11 cellular contexts compared by ENCODE assay signal in genomic region chr9:36218411-36218901, GRCh38. TPM values are rescaled to one million over a fixed set of nuclear protein-coding genes. Genes with fewer than 3 reads are reported as not detected.
DNase-seq lines count a peak whose midpoint lies in the region; ATAC-seq and TF ChIP-seq lines count a peak whose summit lies in the region.
"Had no signal": no experiment of that assay in that cellular context is flagged by ENCODE, and none has a peak within 500 bp of the region (broad histone marks: within the 10 kb centered on the region; RNA-seq: fewer than 3 reads in every experiment).

No MANE protein-coding gene starts in this region.

- no peak overlapping the region for H3K4me3 ChIP-seq in CD8-positive, alpha-beta memory T cell (ENCODE audit: low read length)
- H3K4me3 ChIP-seq: MG63, testis had no signal

- H3K27me3 ChIP-seq in CD8-positive, alpha-beta memory T cell (ENCODE audit: insufficient read depth, low read length, poor library complexity, severe bottlenecking) = no peaks in the 10 kb centered on the region
- H3K27me3 ChIP-seq: MG63, testis had no signal

- H3K4me1 Mint-ChIP-seq in CD8-positive, alpha-beta memory T cell = peaks cover 25 to 40% (median 39%) of the 10 kb centered on the region in 3 donors
- peaks cover 26% of the 10 kb centered on the region for H3K4me1 Mint-ChIP-seq in activated naive CD8-positive, alpha-beta T cell treated with anti-CD3 and anti-CD28 coated beads for 36 hours
- no peaks in the 10 kb centered on the region for H3K4me1 Mint-ChIP-seq in nephron progenitor cell

- H3K27ac ChIP-seq in CD8-positive, alpha-beta memory T cell (ENCODE audit: low read depth, low read length) = no peak overlapping the region
- H3K27ac ChIP-seq: testis had no signal

- H3K9me3 ChIP-seq in CD8-positive, alpha-beta memory T cell (ENCODE audit: low read length) = peaks cover 8% of the 10 kb centered on the region
- H3K9me3 ChIP-seq: testis had no signal

- H3K36me3 ChIP-seq in CD8-positive, alpha-beta memory T cell (ENCODE audit: insufficient read depth, low read length) = peaks cover 22% of the 10 kb centered on the region

- POLR2A ChIA-PET in CD8-positive, alpha-beta memory T cell (lab: Charles Lee) = no interaction called here

- DNase-seq in CD8-positive, alpha-beta memory T cell = no peak
- DNase-seq in KBM-7 = peak; percentile 89
- DNase-seq in activated naive CD8-positive, alpha-beta T cell treated with anti-CD3 and anti-CD28 coated beads for 36 hours = peak; percentile 16
- DNase-seq in nephron progenitor cell = no peak
- DNase-seq in stimulated activated naive CD4-positive, alpha-beta T cell treated with Interleukin-2 at 50 U/mL for 16 hours (lab: John Stamatoyannopoulos, UW) = no peak
- DNase-seq: mesendoderm, MG63, testis had no signal

- CTCF ChIA-PET in CD8-positive, alpha-beta memory T cell (lab: Charles Lee) = no interaction called here

- H3K4me1 ChIP-seq in CD8-positive, alpha-beta memory T cell (ENCODE audit: insufficient read depth, low read length) = peaks cover 17% of the 10 kb centered on the region
- H3K4me1 ChIP-seq: testis had no signal

- peaks cover 0 to 7% (median 4%) of the 10 kb centered on the region in 5 donors for H3K9me3 Mint-ChIP-seq in CD8-positive, alpha-beta memory T cell
- H3K9me3 Mint-ChIP-seq in activated naive CD8-positive, alpha-beta T cell treated with anti-CD3 and anti-CD28 coated beads for 36 hours = peaks cover 8% of the 10 kb centered on the region
- peaks cover 16% of the 10 kb centered on the region for H3K9me3 Mint-ChIP-seq in nephron progenitor cell

- no peak for TF ChIP-seq CTCF in nephron progenitor cell (IDR thresholded peaks at IDR 0.05)

- peak overlapping the region in 4 of 7 donors; percentile 13 to 35 (median 21) for H3K4me3 Mint-ChIP-seq in CD8-positive, alpha-beta memory T cell
- H3K4me3 Mint-ChIP-seq in activated naive CD8-positive, alpha-beta T cell treated with anti-CD3 and anti-CD28 coated beads for 36 hours = peak overlapping the region; percentile 35
- H3K4me3 Mint-ChIP-seq in nephron progenitor cell = no peak overlapping the region

- H3K27me3 Mint-ChIP-seq in CD8-positive, alpha-beta memory T cell = no peaks in the 10 kb centered on the region
- no peaks in the 10 kb centered on the region for H3K27me3 Mint-ChIP-seq in activated naive CD8-positive, alpha-beta T cell treated with anti-CD3 and anti-CD28 coated beads for 36 hours
- H3K27me3 Mint-ChIP-seq in nephron progenitor cell (ENCODE audit: low read depth, poor library complexity) = no peaks in the 10 kb centered on the region

- in situ Hi-C loops in KBM-7 (cut with MboI; ENCODE audit: low pct_unique_long_range_greater_than_20kb, low sequenced_read_pairs) = loop anchor here (25.0 kb wide), 1 partner anchor 94 kb away; no protein-coding TSS in a partner anchor

- peak overlapping the region in 7 of 8 donors; percentile 12 to 87 (median 60) for H3K27ac Mint-ChIP-seq in CD8-positive, alpha-beta memory T cell
- peak overlapping the region; percentile 79 for H3K27ac Mint-ChIP-seq in activated naive CD8-positive, alpha-beta T cell treated with anti-CD3 and anti-CD28 coated beads for 36 hours
- H3K27ac Mint-ChIP-seq in nephron progenitor cell = peak overlapping the region; percentile 31

- ATAC-seq in HG03520 (IDR thresholded peaks at IDR 0.05; ENCODE audit: unreplicated experiment) = no peak
- ATAC-seq in HG03097 (IDR thresholded peaks at IDR 0.05; ENCODE audit: low FRiP score, unreplicated experiment) = no peak

- H3K36me3 Mint-ChIP-seq in CD8-positive, alpha-beta memory T cell = peaks cover 16 to 88% (median 22%) of the 10 kb centered on the region in 3 donors
- H3K36me3 Mint-ChIP-seq in activated naive CD8-positive, alpha-beta T cell treated with anti-CD3 and anti-CD28 coated beads for 36 hours = peaks cover 31% of the 10 kb centered on the region
- H3K36me3 Mint-ChIP-seq in nephron progenitor cell (ENCODE audit: low read depth) = peaks cover 69% of the 10 kb centered on the region

RNA-seq across cellular contexts. Expression of gene CLTA, which starts 27.7 kb away (rescaled TPM):
- total RNA-seq in CD8-positive, alpha-beta memory T cell = 100 to 1,000 TPM; 185 to 186 TPM
- polyA plus RNA-seq in CD8-positive, alpha-beta memory T cell = 77.6 TPM
- total RNA-seq in activated naive CD8-positive, alpha-beta T cell treated with anti-CD3 and anti-CD28 coated beads for 36 hours = 100 to 1,000 TPM; 165 to 166 TPM

RNA-seq across cellular contexts. Expression of gene GNE, which starts 39.8 kb away (rescaled TPM):
- total RNA-seq in CD8-positive, alpha-beta memory T cell = 10 to 100 TPM; 11.6 to 12.7 TPM
- polyA plus RNA-seq in CD8-positive, alpha-beta memory T cell = 5.8 TPM
- total RNA-seq in activated naive CD8-positive, alpha-beta T cell treated with anti-CD3 and anti-CD28 coated beads for 36 hours = 10 to 100 TPM; 12.6 to 13.3 TPM

RNA-seq across cellular contexts. Expression of gene CCIN, which starts 49.3 kb away (rescaled TPM):
- total RNA-seq in CD8-positive, alpha-beta memory T cell = not detected
- polyA plus RNA-seq in CD8-positive, alpha-beta memory T cell = 0.14 TPM
- not detected for total RNA-seq in activated naive CD8-positive, alpha-beta T cell treated with anti-CD3 and anti-CD28 coated beads for 36 hours
- total RNA-seq: NCI-H460 had no signal

Comparison
In these comparisons a context has a peak if more than half of its experiments do, and no peak if none do; other contexts are left out.
1. DNase-seq: peak in KBM-7 (single experiment) and activated naive CD8-positive, alpha-beta T cell treated with anti-CD3 and anti-CD28 coated beads for 36 hours (single experiment); none in CD8-positive, alpha-beta memory T cell (0 of 5), nephron progenitor cell (single experiment) and stimulated activated naive CD4-positive, alpha-beta T cell treated with Interleukin-2 at 50 U/mL for 16 hours (single experiment).
2. Peak in every context shown above with its lines, with median percentiles within 50 percentile points of each other: H3K27ac Mint-ChIP-seq.